8 cellular contexts compared by ENCODE assay signal in genomic region chr6:31246051-31246495, GRCh38. TPM values are rescaled to one million over a fixed set of nuclear protein-coding genes. Genes with fewer than 3 reads are reported as not detected.
DNase-seq lines count a peak whose midpoint lies in the region; ATAC-seq lines count a peak whose summit lies in the region.

No MANE protein-coding gene starts in this region.

- intact Hi-C loops in activated naive CD4-positive, alpha-beta T cell treated with anti-CD3 and anti-CD28 coated beads for 36 hours (cut with micrococcal nuclease) = no loop called here

- H3K27ac Mint-ChIP-seq in activated naive CD4-positive, alpha-beta T cell treated with anti-CD3 and anti-CD28 coated beads for 36 hours = no peak overlapping the region

- ATAC-seq in GM21423 (IDR thresholded peaks at IDR 0.05; ENCODE audit: unreplicated experiment) = no peak

- H3K36me3 Mint-ChIP-seq in activated naive CD4-positive, alpha-beta T cell treated with anti-CD3 and anti-CD28 coated beads for 36 hours (ENCODE audit: low read depth) = no peaks in the 10 kb centered on the region

- CTCF ChIA-PET in activated naive CD4-positive, alpha-beta T cell treated with anti-CD3 and anti-CD28 coated beads for 36 hours (lab: Charles Lee) = interaction anchor here (0.8 to 1.5 kb wide), 3 partner anchors 43 to 50 kb away, joined by 3 to 4 read pairs (median 4); no protein-coding TSS in a partner anchor

- peaks cover 17% of the 10 kb centered on the region for H3K9me3 Mint-ChIP-seq in activated naive CD4-positive, alpha-beta T cell treated with anti-CD3 and anti-CD28 coated beads for 36 hours

- no peak overlapping the region for H3K4me3 Mint-ChIP-seq in activated naive CD4-positive, alpha-beta T cell treated with anti-CD3 and anti-CD28 coated beads for 36 hours

- peak; percentile 16 for DNase-seq in DMS153 (lab: John Stamatoyannopoulos, UW)
- no peak for DNase-seq in DMS153 treated with DMSO at 0.1 percent for 48 hours (lab: John Stamatoyannopoulos, UW; ENCODE audit: unreplicated experiment)
- peak; percentile 55 for DNase-seq in amniotic stem cell (lab: John Stamatoyannopoulos, UW)
- peak; percentile 25 for DNase-seq in iPS DF 19.7 (ENCODE audit: low read depth, low spot score)
- DNase-seq in anterior cingulate cortex (lab: John Stamatoyannopoulos, UW) = no peak
- DNase-seq in activated CD4-positive, alpha-beta T cell treated with anti-CD3 and anti-CD28 coated beads for 1 hour = no peak
- no peak for DNase-seq in activated naive CD4-positive, alpha-beta T cell treated with anti-CD3 and anti-CD28 coated beads for 36 hours

- no peaks in the 10 kb centered on the region for H3K27me3 Mint-ChIP-seq in activated naive CD4-positive, alpha-beta T cell treated with anti-CD3 and anti-CD28 coated beads for 36 hours (ENCODE audit: low read depth)

- H3K4me1 Mint-ChIP-seq in activated naive CD4-positive, alpha-beta T cell treated with anti-CD3 and anti-CD28 coated beads for 36 hours (ENCODE audit: low read depth) = peaks cover 7% of the 10 kb centered on the region

RNA-seq across cellular contexts. Expression of gene HLA-C, which starts 25.8 kb away (rescaled TPM):
- 1,000 to 10,000 TPM; 1,018 to 1,049 TPM for total RNA-seq in activated naive CD4-positive, alpha-beta T cell treated with anti-CD3 and anti-CD28 coated beads for 36 hours

Comparison
In these comparisons a context has a peak if more than half of its experiments do, and no peak if none do; other contexts are left out.
1. DNase-seq: peak in DMS153 (single experiment), amniotic stem cell (single experiment) and iPS DF 19.7 (single experiment); none in DMS153 treated with DMSO at 0.1 percent for 48 hours (single experiment), anterior cingulate cortex (0 of 58), activated CD4-positive, alpha-beta T cell treated with anti-CD3 and anti-CD28 coated beads for 1 hour (single experiment) and activated naive CD4-positive, alpha-beta T cell treated with anti-CD3 and anti-CD28 coated beads for 36 hours (single experiment).